In genomic region chr5:41524174-41524573, GRCh38 we compare ENCODE assay signal across 1 cellular context.
TF ChIP-seq lines count a peak whose summit lies in the region.

No MANE protein-coding gene starts in this region.

TF ChIP-seq in WTC11, 78 proteins besides CTCF, POLR2A, EP300 and RAD21 (continued from another document):
- no peak for TF ChIP-seq ARID4B (CRISPR knock-in tag; IDR thresholded peaks at IDR 0.05; ENCODE audit: borderline replicate concordance)
- TF ChIP-seq CREB1 (CRISPR knock-in tag; IDR thresholded peaks at IDR 0.05) = no peak
- TF ChIP-seq ZNF121 (CRISPR knock-in tag; IDR thresholded peaks at IDR 0.05) = no peak
